ENCODE assay signal across 8 cellular contexts in the genomic region with DNA sequence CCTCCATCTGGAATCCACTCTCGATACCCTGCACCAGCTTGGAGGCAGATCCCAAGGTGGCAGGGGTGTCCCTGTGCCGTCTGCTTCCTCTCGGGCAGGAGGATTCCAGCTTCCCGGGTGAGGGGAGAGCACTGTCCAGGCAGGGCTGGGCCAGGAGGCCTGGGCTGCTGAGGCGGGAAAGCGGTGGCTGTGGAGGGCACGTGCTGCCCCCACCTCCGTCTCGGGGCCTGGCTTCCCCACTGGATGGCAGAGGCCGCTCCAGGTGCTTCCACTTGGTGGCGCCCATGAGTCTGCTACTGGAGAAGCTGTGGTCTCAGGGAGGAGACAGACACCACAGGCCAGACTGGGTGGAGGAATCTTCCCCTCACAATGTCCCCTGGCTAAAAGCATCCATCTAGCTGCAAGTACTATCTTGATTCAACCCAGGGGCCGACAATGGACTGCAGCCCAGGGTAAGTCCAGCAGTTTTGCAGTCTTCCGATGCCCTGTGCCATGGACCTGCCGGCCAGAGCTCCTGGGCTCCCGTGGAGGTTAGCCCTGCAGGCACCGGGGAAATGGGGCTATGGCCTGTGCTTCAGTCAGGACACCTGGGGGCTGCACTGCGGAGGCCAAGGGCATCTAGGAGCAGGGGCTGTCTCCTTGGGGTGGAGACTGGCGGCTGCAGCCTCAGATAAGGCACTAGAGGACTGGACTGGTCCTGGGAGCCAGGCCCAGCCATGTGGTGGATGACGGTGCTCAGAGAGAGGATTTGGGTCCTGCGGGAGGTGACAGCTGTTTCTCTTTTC. TPM values are rescaled to one million over a fixed set of nuclear protein-coding genes. Genes with fewer than 3 reads are reported as not detected.
DNase-seq lines count a peak whose midpoint lies in the region; ATAC-seq, FAIRE-seq and TF ChIP-seq lines count a peak whose summit lies in the region.

No MANE protein-coding gene starts in this region.

- CTCF ChIA-PET in RWPE1 (lab: Yijun Ruan, JAX) (interaction anchor here (0.5 to 2.1 kb wide), 13 partner anchors 8 to 849 kb away, joined by 3 to 13 read pairs (median 4); no protein-coding TSS in a partner anchor), GM12878 (lab: Yijun Ruan, JAX) (interaction anchor here (0.6 to 4.9 kb wide), 18 partner anchors 9 to 522 kb away, joined by 3 to 67 read pairs (median 3); no protein-coding TSS in a partner anchor)

- H3K9ac ChIP-seq in GM12878 (ENCODE audit: control insufficient read depth, insufficient read depth, low read length), result no peak overlapping the region

- H3K4me1 ChIP-seq in GM12878 (ENCODE audit: control insufficient read depth, insufficient read depth, low read length), result peaks cover 4% of the 10 kb centered on the region
- H3K4me1 ChIP-seq in right lobe of liver, result no peaks in the 10 kb centered on the region
- no peaks in the 10 kb centered on the region for H3K4me1 ChIP-seq in aorta (ENCODE audit: control insufficient read depth in 1 of 2, insufficient read depth in 2 of 2, low read length in 2 of 2)
- no peaks in the 10 kb centered on the region for H3K4me1 ChIP-seq in uterus
- peaks cover 0 to 5% (median 0%) of the 10 kb centered on the region in 4 donors for H3K4me1 ChIP-seq in sigmoid colon

- no TSS peak for BruUV-seq in GM12878 (replicated peaks; lab: Mats Ljungman, UMichigan)

- no peaks in the 10 kb centered on the region for H4K20me1 ChIP-seq in GM12878 (ENCODE audit: control insufficient read depth, insufficient read depth)

- H3K27ac ChIP-seq in RWPE1, result peak overlapping the region; percentile 1; the same call in 1 of the 2 replicates
- no peak overlapping the region for H3K27ac ChIP-seq in GM12878 (ENCODE audit: control insufficient read depth, insufficient read depth)
- H3K27ac ChIP-seq in right lobe of liver, result no peak overlapping the region
- H3K27ac ChIP-seq in aorta (ENCODE audit: low read depth in 1 of 2, low read length in 2 of 2), result no peak overlapping the region
- no peak overlapping the region for H3K27ac ChIP-seq in uterus
- peak overlapping the region in 1 of 4 donors; percentile 8 for H3K27ac ChIP-seq in sigmoid colon

- intact Hi-C loops in GM12878 (cut with micrococcal nuclease; ENCODE audit: unreplicated experiment), result loop anchor here (1.0 kb wide), 1 partner anchor 150 kb away; no protein-coding TSS in a partner anchor
- intact Hi-C loops in right lobe of liver (cut with DNase I), result no loop called here
- intact Hi-C loops in aorta (cut with DNase I), result loop anchor here in 1 of 2 donors (5.0 kb wide), 1 partner anchor 149 kb away; no protein-coding TSS in a partner anchor
- intact Hi-C loops in uterus (cut with DNase I; ENCODE audit: low total_unique reads), result no loop called here
- intact Hi-C loops in sigmoid colon (cut with DNase I), result no loop called here

- no peak for TF ChIP-seq POLR2A in GM12878 (IDR thresholded peaks at IDR 0.05; ENCODE audit: low read depth, low read length)
- no peak for TF ChIP-seq POLR2A in right lobe of liver (IDR thresholded peaks at IDR 0.05)
- TF ChIP-seq POLR2A in uterus (IDR thresholded peaks at IDR 0.05), result no peak
- no peak for TF ChIP-seq POLR2A in sigmoid colon (IDR thresholded peaks at IDR 0.05)

- no peaks in the 10 kb centered on the region for H3K27me3 ChIP-seq in GM12878 (replicated peaks in 1 of 2; ENCODE audit: control insufficient read depth in 2 of 2, insufficient read depth in 2 of 2, low read length in 1 of 2)
- H3K27me3 ChIP-seq in right lobe of liver, result no peaks in the 10 kb centered on the region
- no peaks in the 10 kb centered on the region for H3K27me3 ChIP-seq in aorta (ENCODE audit: control insufficient read depth in 1 of 2, insufficient read depth in 2 of 2, low read length in 1 of 2)
- H3K27me3 ChIP-seq in uterus, result no peaks in the 10 kb centered on the region
- no peaks in the 10 kb centered on the region for H3K27me3 ChIP-seq in sigmoid colon

- TF ChIP-seq EP300 in GM12878 (IDR thresholded peaks at IDR 0.05; ENCODE audit: borderline replicate concordance in 1 of 2, control insufficient read depth in 1 of 2, low read depth in 2 of 2, low read length in 2 of 2), result no peak
- TF ChIP-seq EP300 in sigmoid colon (IDR thresholded peaks at IDR 0.05), result no peak

- no peak for TF ChIP-seq RAD21 in GM12878 (IDR thresholded peaks at IDR 0.05; ENCODE audit: insufficient read depth, low read depth, low read length)

- in situ Hi-C loops in GM12878 (cut with MboI), result no loop called here

- FAIRE-seq in GM12878 (lab: Jason Lieb, UNC), result no peak

- TF ChIP-seq CTCF in RWPE1 (conservative IDR thresholded peaks at IDR 0.05; ENCODE audit: low read depth) (no peak; the same call in 1 of the 2 replicates), GM12878 (IDR thresholded peaks at IDR 0.05 in 2 of 3, conservative IDR thresholded peaks at IDR 0.05 in 1 of 3; ENCODE audit: control insufficient read depth in 2 of 3, extremely low read depth in 1 of 3, insufficient read depth in 1 of 3, low read depth in 3 of 3, low read length in 3 of 3) (peak; percentile 36 to 55 (median 49); a peak in 4 of 6 replicates), right lobe of liver (IDR thresholded peaks at IDR 0.05) (peak; percentile 5 to 45 (median 33)), uterus (IDR thresholded peaks at IDR 0.05) (peak in 1 of 4 experiments; percentile 10), sigmoid colon (IDR thresholded peaks at IDR 0.05) (peak in 1 of 4 experiments; percentile 42)

- RAD21 ChIA-PET in GM12878 (lab: Charles Lee; ENCODE audit: unreplicated experiment), result interaction anchor here (0.6 to 1.9 kb wide), 5 partner anchors 36 to 150 kb away, joined by 3 to 8 read pairs (median 3); no protein-coding TSS in a partner anchor

- no peak overlapping the region for H3K4me3 ChIP-seq in GM12878
- no peak overlapping the region for H3K4me3 ChIP-seq in right lobe of liver
- no peak overlapping the region for H3K4me3 ChIP-seq in aorta (ENCODE audit: low read length in 2 of 2)
- H3K4me3 ChIP-seq in uterus, result no peak overlapping the region
- no peak overlapping the region for H3K4me3 ChIP-seq in sigmoid colon

- peak; percentile 76 for ATAC-seq in GM12878
- ATAC-seq in right lobe of liver, result peak; percentile 43 to 51 (median 48)
- peak; percentile 34 for ATAC-seq in aorta (ENCODE audit: low FRiP score)

- no peaks in the 10 kb centered on the region for H3K9me3 ChIP-seq in GM12878 (replicated peaks; ENCODE audit: control insufficient read depth, insufficient read depth, low read length)
- no peaks in the 10 kb centered on the region for H3K9me3 ChIP-seq in right lobe of liver
- no peaks in the 10 kb centered on the region for H3K9me3 ChIP-seq in aorta (ENCODE audit: control insufficient read depth, low read length)
- H3K9me3 ChIP-seq in uterus, result no peaks in the 10 kb centered on the region
- no peaks in the 10 kb centered on the region for H3K9me3 ChIP-seq in sigmoid colon

- H3K4me2 ChIP-seq in GM12878 (ENCODE audit: control insufficient read depth, insufficient read depth), result no peak overlapping the region

- H3K36me3 ChIP-seq in GM12878 (ENCODE audit: control insufficient read depth in 2 of 2, insufficient read depth in 2 of 2, low read length in 1 of 2), result peaks cover 0 to 11% of the 10 kb centered on the region in 2 experiments; a peak in 3 of 4 replicates
- H3K36me3 ChIP-seq in right lobe of liver, result peaks cover 0 to 38% (median 19%) of the 10 kb centered on the region in 4 donors
- peaks cover 0 to 11% of the 10 kb centered on the region in 2 donors for H3K36me3 ChIP-seq in aorta (ENCODE audit: control insufficient read depth in 1 of 2, insufficient read depth in 2 of 2, low read length in 1 of 2)
- no peaks in the 10 kb centered on the region for H3K36me3 ChIP-seq in uterus
- H3K36me3 ChIP-seq in sigmoid colon, result peaks cover 35 to 57% (median 40%) of the 10 kb centered on the region in 4 donors

- SMC1A ChIA-PET in GM12878 (lab: Charles Lee; ENCODE audit: uncharacterized antibody, unreplicated experiment), result interaction anchor here (0.6 to 3.2 kb wide), 4 partner anchors 15 to 158 kb away, joined by 3 to 27 read pairs (median 3); no protein-coding TSS in a partner anchor

- no peaks in the 10 kb centered on the region for H3K79me2 ChIP-seq in GM12878 (ENCODE audit: control insufficient read depth, insufficient read depth, low read length)

- DNase-seq in SKM-1 treated with dmso at 0.1 percent for 144 hours (lab: John Stamatoyannopoulos, UW; ENCODE audit: unreplicated experiment) (peak; percentile 46), SKM-1 (lab: John Stamatoyannopoulos, UW; ENCODE audit: unreplicated experiment) (no peak), RWPE1 (ENCODE audit: low spot score) (no peak), GM12878 (ENCODE audit: low read depth, low spot score) (no peak), right lobe of liver (peak in 1 of 3 donors; percentile 31), aorta (peak in 1 of 2 donors; percentile 78), uterus (no peak), sigmoid colon (no peak)

- POLR2A ChIA-PET in RWPE1 (lab: Yijun Ruan, JAX; ENCODE audit: low non-redundant PET), result interaction anchor here (0.6 kb wide), 1 partner anchor 419 kb away, joined by 5 read pairs; no protein-coding TSS in a partner anchor
- POLR2A ChIA-PET in GM12878 (lab: Charles Lee), result interaction anchor here (0.6 kb wide), 1 partner anchor 46 kb away, joined by 5 read pairs; no protein-coding TSS in a partner anchor

- WGBS in GM12878 (ENCODE audit: insufficient coverage, insufficient replicate concordance, low lambda C conversion rate, missing lambda C conversion rate), result 81% methylated on average over 20 of the region's 20 CpGs
- WGBS in right lobe of liver (ENCODE audit: insufficient coverage, low coverage, low lambda C conversion rate, missing lambda C conversion rate), result 80% methylated on average over 1 of the region's 20 CpGs
- 76 to 79% methylated on average over 19 to 20 of the region's 20 CpGs for WGBS in aorta, 2 donors
- WGBS in sigmoid colon, 2 donors, result 87 to 88% methylated on average over 20 of the region's 20 CpGs

- no peak overlapping the region for H2AFZ ChIP-seq in GM12878 (ENCODE audit: control insufficient read depth, low read depth, low read length)

RNA-seq across cellular contexts. Expression of a gene that starts 41.3 kb away (rescaled TPM):
- total RNA-seq in GM12878 (2013; cell fraction: nucleolus; rRNA removed), result 112 and 114 TPM in 2 replicates
- total RNA-seq in GM12878 (2014; rRNA removed) (23.1 and 23.8 TPM in 2 replicates), GM12878 (2014; rRNA removed; fragmentation: Illumina TruSeq; extraction: Trizol) (38.2 and 39.0 TPM in 2 replicates), GM12878 (2021) (39.9 and 42.8 TPM in 2 replicates), right lobe of liver (10 to 100 TPM; 14.4 to 29.9 (median 23.5) TPM), aorta (10 to 100 TPM; 59.0 to 84.4 TPM), uterus (10 to 100 TPM; 18.8 to 75.0 (median 34.9) TPM), sigmoid colon (10 to 100 TPM; 33.3 to 65.9 (median 36.5) TPM)
- 14.1 TPM for polyA plus RNA-seq in GM12878 (2011; ENCODE audit: low read depth)
- polyA plus RNA-seq in GM12878 (2011; rRNA removed) (39.4 and 45.1 TPM in 2 replicates), GM12878 (2014; fragmentation: Illumina TruSeq; extraction: Trizol) (40.3 and 50.2 TPM in 2 replicates), GM12878 (2014; fragmentation: Nextera tagmentation; extraction: Ambion mirVana) (10 to 100 TPM in 1 of 2 experiments, 1 to 10 TPM in 1; 7.4 to 10.2 TPM), GM12878 (2014; rRNA removed) (32.0 and 34.3 TPM in 2 replicates), GM12878 (2016; fragmentation: Nextera tagmentation; extraction: Ambion mirVana) (10 to 100 TPM; 10.0 to 21.3 TPM), aorta (10 to 100 TPM in 1 of 2 donors, 1 to 10 TPM in 1; 7.3 to 15.6 TPM), sigmoid colon (10 to 100 TPM; 13.4 to 33.5 (median 16.8) TPM)
- polyA plus RNA-seq in GM12878 (2011; cell fraction: cytosol; rRNA removed), result 30.0 and 35.0 TPM in 2 replicates
- polyA plus RNA-seq in GM12878 (2011; cell fraction: nucleus; rRNA removed), result 42.1 and 50.6 TPM in 2 replicates
- 18.3 and 18.9 TPM in 2 replicates for polyA plus RNA-seq in GM12878 (2012)
- 40.9 and 45.5 TPM in 2 replicates for polyA minus RNA-seq in GM12878 (2011; rRNA and poly(A)+ RNA removed)
- polyA minus RNA-seq in GM12878 (2011; cell fraction: cytosol; rRNA and poly(A)+ RNA removed), result 15.6 and 17.0 TPM in 2 replicates
- 27.4 and 58.9 TPM in 2 replicates for polyA minus RNA-seq in GM12878 (2011; cell fraction: nucleus; rRNA and poly(A)+ RNA removed)
